9 cellular contexts compared by ENCODE assay signal in the genomic region with DNA sequence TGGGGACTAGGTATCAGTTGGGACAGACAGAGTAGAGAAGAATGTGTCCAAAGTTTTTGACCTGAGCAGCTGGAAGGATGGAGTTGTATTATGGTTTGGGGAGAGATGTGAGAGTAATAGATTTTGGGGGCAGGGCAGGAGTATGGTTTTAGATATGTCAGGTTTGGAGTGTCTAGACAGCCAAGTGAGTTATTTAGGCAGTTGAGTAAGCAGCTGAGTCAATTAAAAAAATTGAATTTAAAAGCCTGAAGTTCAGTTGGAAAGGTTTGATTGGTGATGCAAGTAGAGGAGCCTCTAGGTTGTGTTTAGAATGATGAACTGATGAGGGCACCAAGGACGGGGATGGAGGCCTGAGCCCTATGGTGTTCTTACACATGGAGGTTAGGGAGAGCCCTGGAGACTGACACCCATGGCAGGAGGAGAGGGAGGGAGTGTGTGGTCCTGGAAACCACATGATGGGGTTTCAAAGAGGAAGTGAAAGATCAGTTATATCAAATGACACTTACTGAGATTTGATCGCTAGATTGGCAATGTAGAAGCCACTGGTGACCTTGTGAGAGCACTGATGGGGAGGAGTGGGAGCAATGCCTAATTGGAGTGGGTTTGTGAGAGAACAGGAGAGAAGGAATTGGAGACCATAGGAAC.
A peak's percentile ranks its signal among the peaks of the same experiment; 100 is the strongest.
DNase-seq lines count a peak whose midpoint lies in the region; ATAC-seq lines count a peak whose summit lies in the region.
"Had no signal": no experiment of that assay in that cellular context is flagged by ENCODE, and none has a peak within 500 bp of the region (broad histone marks: within the 10 kb centered on the region; RNA-seq: fewer than 3 reads in every experiment).

No MANE protein-coding gene starts in this region.

- DNase-seq in activated CD4-positive, CD25-positive, alpha-beta regulatory T cell (lab: John Stamatoyannopoulos, UW), result no peak
- DNase-seq in activated CD4-positive, CD25-positive, alpha-beta regulatory T cell treated with anti-CD3 and anti-CD28 coated beads, Interleukin-2, amount 50 U/mL, for 72 hours, result peak; percentile 34
- peak; percentile 67 for DNase-seq in pons (ENCODE audit: low spot score)
- DNase-seq in DMS53 treated with DMSO at 0.1 percent for 48 hours (lab: John Stamatoyannopoulos, UW; ENCODE audit: unreplicated experiment), result no peak
- DNase-seq in NCI-H128 (lab: John Stamatoyannopoulos, UW; ENCODE audit: unreplicated experiment), result no peak
- DNase-seq in NCI-H1092 (lab: John Stamatoyannopoulos, UW), result no peak
- DNase-seq: 8988T had no signal

- peak; percentile 53 to 56 for ATAC-seq in activated CD4-positive, CD25-positive, alpha-beta regulatory T cell treated with anti-CD3 and anti-CD28 coated beads, Interleukin-2, amount 50 U/mL, for 24 hours
- ATAC-seq in HG03135 (IDR thresholded peaks at IDR 0.05; ENCODE audit: unreplicated experiment), result peak; percentile 66

Comparison
In these comparisons a context has a peak if more than half of its experiments do, and no peak if none do; other contexts are left out.
1. DNase-seq: peak in activated CD4-positive, CD25-positive, alpha-beta regulatory T cell treated with anti-CD3 and anti-CD28 coated beads, Interleukin-2, amount 50 U/mL, for 72 hours (single experiment) and pons (single experiment); none in activated CD4-positive, CD25-positive, alpha-beta regulatory T cell (0 of 4), DMS53 treated with DMSO at 0.1 percent for 48 hours (single experiment), NCI-H128 (single experiment) and NCI-H1092 (single experiment).